Comparison of ENCODE assay signal across 1 cellular context in genomic region chr14:103886304-103887169, GRCh38.
TF ChIP-seq lines count a peak whose summit lies in the region.

No MANE protein-coding gene starts in this region.

TF ChIP-seq in HepG2, 621 proteins besides CTCF, POLR2A, EP300 and RAD21 (continued from another document and continues in another):
- no peak for TF ChIP-seq AKNA (CRISPR knock-in tag; IDR thresholded peaks at IDR 0.05; ENCODE audit: borderline replicate concordance)
- TF ChIP-seq SCMH1 (CRISPR knock-in tag; IDR thresholded peaks at IDR 0.05; ENCODE audit: borderline replicate concordance), result no peak
- TF ChIP-seq FOXK1 (CRISPR knock-in tag; IDR thresholded peaks at IDR 0.05; ENCODE audit: borderline replicate concordance, low read depth), result peak; percentile 14; the same call in 1 of the 2 replicates
- TF ChIP-seq TEAD2 (CRISPR knock-in tag; IDR thresholded peaks at IDR 0.05), result no peak
- TF ChIP-seq ZHX2 (IDR thresholded peaks at IDR 0.05; ENCODE audit: low read depth), result no peak
- TF ChIP-seq ZHX2 (CRISPR knock-in tag; IDR thresholded peaks at IDR 0.05; ENCODE audit: borderline replicate concordance), result no peak
- peak; percentile 38 to 57; a peak in 2 of 4 replicates for TF ChIP-seq HMGXB4 (CRISPR knock-in tag; IDR thresholded peaks at IDR 0.05; ENCODE audit: borderline replicate concordance in 1 of 2, low read depth in 1 of 2)
- TF ChIP-seq ZC3H13 (CRISPR knock-in tag; IDR thresholded peaks at IDR 0.05), result no peak
- no peak for TF ChIP-seq NCOA1 (CRISPR knock-in tag; IDR thresholded peaks at IDR 0.05)
- no peak for TF ChIP-seq ZNF205 (CRISPR knock-in tag; IDR thresholded peaks at IDR 0.05)
- TF ChIP-seq SRSF1 (optimal IDR thresholded peaks at IDR 0.05; ENCODE audit: low read depth, low read length), result no peak
- no peak for TF ChIP-seq NBN (conservative IDR thresholded peaks at IDR 0.05)
- TF ChIP-seq ZNF343 (CRISPR knock-in tag; IDR thresholded peaks at IDR 0.05), result no peak
- TF ChIP-seq ZNF891 (CRISPR knock-in tag; IDR thresholded peaks at IDR 0.05), result no peak
- no peak for TF ChIP-seq WIZ (CRISPR knock-in tag; IDR thresholded peaks at IDR 0.05)
- peak; percentile 43 for TF ChIP-seq SKI (IDR thresholded peaks at IDR 0.05; ENCODE audit: partially characterized antibody)
- no peak for TF ChIP-seq ZNF7 (CRISPR knock-in tag; IDR thresholded peaks at IDR 0.05)
- no peak for TF ChIP-seq MYC (CRISPR knock-in tag; IDR thresholded peaks at IDR 0.05; ENCODE audit: borderline replicate concordance)
- peak; percentile 98 for TF ChIP-seq SIX1 (CRISPR knock-in tag; IDR thresholded peaks at IDR 0.05; ENCODE audit: borderline replicate concordance)
- 0 out of 2 replicates have a peak, but pooled peaks have one; percentile 54 for TF ChIP-seq DPF2 (CRISPR knock-in tag; IDR thresholded peaks at IDR 0.05; ENCODE audit: borderline replicate concordance, low read depth)
- TF ChIP-seq HNRNPUL1 (IDR thresholded peaks at IDR 0.05; ENCODE audit: low read depth, low read length), result no peak
- no peak for TF ChIP-seq E2F1 (CRISPR knock-in tag; IDR thresholded peaks at IDR 0.05)
- TF ChIP-seq ZSCAN29 (CRISPR knock-in tag; conservative IDR thresholded peaks at IDR 0.05), result no peak
- TF ChIP-seq PBX3 (CRISPR knock-in tag; IDR thresholded peaks at IDR 0.05; ENCODE audit: borderline replicate concordance), result no peak
- TF ChIP-seq NFATC3 (CRISPR knock-in tag; IDR thresholded peaks at IDR 0.05), result no peak
- TF ChIP-seq ETS1 (CRISPR knock-in tag; IDR thresholded peaks at IDR 0.05), result no peak
- no peak for TF ChIP-seq ZNF737 (CRISPR knock-in tag; IDR thresholded peaks at IDR 0.05; ENCODE audit: borderline replicate concordance)
- no peak for TF ChIP-seq MEIS2 (CRISPR knock-in tag; IDR thresholded peaks at IDR 0.05)
- TF ChIP-seq FOXC1 (CRISPR knock-in tag; IDR thresholded peaks at IDR 0.05; ENCODE audit: borderline replicate concordance), result no peak
- TF ChIP-seq GATAD2A (CRISPR knock-in tag; IDR thresholded peaks at IDR 0.05), result peak; percentile 89
- TF ChIP-seq HHEX (CRISPR knock-in tag; IDR thresholded peaks at IDR 0.05), result no peak
- TF ChIP-seq ZNF282 (IDR thresholded peaks at IDR 0.05; ENCODE audit: partially characterized antibody), result no peak
- no peak for TF ChIP-seq ZNF20 (CRISPR knock-in tag; IDR thresholded peaks at IDR 0.05)
- no peak for TF ChIP-seq BRF2 (CRISPR knock-in tag; IDR thresholded peaks at IDR 0.05)
- no peak for TF ChIP-seq RNF2 (conservative IDR thresholded peaks at IDR 0.05; ENCODE audit: low read depth)
- 0 out of 2 replicates have a peak, but pooled peaks have one; percentile 28 for TF ChIP-seq ISL2 (CRISPR knock-in tag; IDR thresholded peaks at IDR 0.05)
- no peak for TF ChIP-seq ZNF724P (CRISPR knock-in tag; IDR thresholded peaks at IDR 0.05; ENCODE audit: borderline replicate concordance)
- TF ChIP-seq AHR (CRISPR knock-in tag; IDR thresholded peaks at IDR 0.05), result no peak
- TF ChIP-seq ZNF296 (CRISPR knock-in tag; conservative IDR thresholded peaks at IDR 0.05), result no peak
- TF ChIP-seq ZNF354B (CRISPR knock-in tag; IDR thresholded peaks at IDR 0.05), result no peak
- no peak for TF ChIP-seq SETDB1 (CRISPR knock-in tag; IDR thresholded peaks at IDR 0.05; ENCODE audit: borderline replicate concordance)
- no peak; the same call in 1 of the 2 replicates for TF ChIP-seq MAZ (IDR thresholded peaks at IDR 0.05; ENCODE audit: borderline replicate concordance, low read depth, low read length)
- TF ChIP-seq MAZ (CRISPR knock-in tag; IDR thresholded peaks at IDR 0.05; ENCODE audit: low read depth), result no peak
- TF ChIP-seq NR3C1 (CRISPR knock-in tag; IDR thresholded peaks at IDR 0.05), result no peak
- no peak for TF ChIP-seq PBX2 (CRISPR knock-in tag; IDR thresholded peaks at IDR 0.05)
